ENCODE assay signal across 1 cellular context in the genomic region with DNA sequence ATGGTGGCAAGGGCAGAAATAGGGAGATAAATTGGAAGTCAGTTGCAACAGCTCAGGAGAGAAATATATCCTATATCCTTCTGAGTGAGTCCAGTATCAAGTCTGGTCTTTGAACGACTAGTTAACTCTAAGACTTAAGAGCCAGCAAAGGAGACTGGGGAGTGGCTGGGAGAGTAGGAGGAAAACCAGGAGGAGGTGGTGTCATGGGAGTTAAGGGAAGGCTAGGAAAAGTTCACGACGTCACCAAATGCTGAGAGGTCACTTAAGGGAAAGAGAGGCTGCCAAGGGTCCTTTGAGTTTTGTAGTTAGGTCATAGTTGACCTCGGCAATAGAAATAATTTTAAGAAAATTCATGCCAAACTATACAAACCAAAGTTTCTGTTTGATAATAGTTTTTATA.
TF ChIP-seq lines count a peak whose summit lies in the region.

No MANE protein-coding gene starts in this region.

TF ChIP-seq in HEK293, 187 proteins besides CTCF, POLR2A, EP300 and RAD21 (continued from another document):
- TF ChIP-seq ZNF280D (tag by site-specific recombination; IDR thresholded peaks at IDR 0.05), result no peak
- no peak for TF ChIP-seq ZNF18 (tag by site-specific recombination; IDR thresholded peaks at IDR 0.05)
- no peak for TF ChIP-seq ZNF473 (tag by site-specific recombination; IDR thresholded peaks at IDR 0.05)
